In the genomic region with DNA sequence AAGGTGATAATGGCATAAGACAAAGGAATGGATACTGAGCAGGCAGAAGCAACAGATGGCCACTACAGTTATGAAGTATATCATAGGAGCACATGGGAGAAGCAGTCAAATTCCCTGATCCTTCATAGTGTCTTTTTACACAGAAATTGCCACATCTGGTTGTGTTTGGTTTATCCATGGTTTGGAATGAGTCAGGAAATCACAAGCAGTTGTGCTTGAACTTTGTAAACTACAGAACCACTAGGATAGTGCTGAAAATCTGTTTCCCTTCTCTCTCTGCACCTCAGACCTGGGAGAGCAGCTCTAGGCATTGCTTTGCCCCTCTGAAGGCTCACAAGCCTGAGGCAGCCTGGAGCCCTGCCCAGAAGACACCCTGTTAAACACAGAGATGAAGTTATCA, we compare ENCODE assay signal across 26 cellular contexts.
"Had no signal": no experiment of that assay in that cellular context is flagged by ENCODE, and none has a peak within 500 bp of the region (broad histone marks: within the 10 kb centered on the region; RNA-seq: fewer than 3 reads in every experiment).

No MANE protein-coding gene starts in this region.

- ATAC-seq: effector memory CD8-positive, alpha-beta T cell; esophagus mucosa; gastrocnemius medialis; heart right ventricle; left cardiac atrium; left lung; left ventricle myocardium superior; lower lobe of right lung; naive thymus-derived CD4-positive, alpha-beta T cell; natural killer cell had no signal

- H3K36me3 ChIP-seq: colonic mucosa, esophagus squamous epithelium, gastrocnemius medialis, heart right ventricle, left lung, lower lobe of right lung had no signal

- H3K9me3 ChIP-seq: colonic mucosa, gastrocnemius medialis, lower lobe of right lung had no signal

- H3K4me1 ChIP-seq: colonic mucosa, esophagus squamous epithelium, gastrocnemius medialis, heart right ventricle, left lung, lower lobe of right lung had no signal

- H3K27ac ChIP-seq: colonic mucosa, epithelial cell of prostate, esophagus squamous epithelium, gastrocnemius medialis, heart right ventricle, left lung, lower lobe of right lung had no signal

- FAIRE-seq: endometrium, islet of Langerhans, keratinocyte had no signal

- DNase-seq: colonic mucosa; cortex of kidney; effector CD8-positive, alpha-beta T cell; effector memory CD8-positive, alpha-beta T cell; endodermal cell; erythroblast; esophagus squamous epithelium; foreskin melanocyte; gastrocnemius medialis; glutamatergic neuron; head of caudate nucleus; heart right ventricle; hippocampal formation; left cardiac atrium; left lung; left ventricle myocardium superior; lower lobe of right lung; mesenchymal stem cell; midbrain; naive thymus-derived CD4-positive, alpha-beta T cell; natural killer cell had no signal

- H3K4me3 ChIP-seq: colonic mucosa, esophagus squamous epithelium, gastrocnemius medialis, heart right ventricle, left lung, lower lobe of right lung had no signal

- H3K27me3 ChIP-seq: colonic mucosa, esophagus squamous epithelium, gastrocnemius medialis, heart right ventricle, left lung had no signal
